Comparison of ENCODE assay signal across 11 cellular contexts in the genomic region with DNA sequence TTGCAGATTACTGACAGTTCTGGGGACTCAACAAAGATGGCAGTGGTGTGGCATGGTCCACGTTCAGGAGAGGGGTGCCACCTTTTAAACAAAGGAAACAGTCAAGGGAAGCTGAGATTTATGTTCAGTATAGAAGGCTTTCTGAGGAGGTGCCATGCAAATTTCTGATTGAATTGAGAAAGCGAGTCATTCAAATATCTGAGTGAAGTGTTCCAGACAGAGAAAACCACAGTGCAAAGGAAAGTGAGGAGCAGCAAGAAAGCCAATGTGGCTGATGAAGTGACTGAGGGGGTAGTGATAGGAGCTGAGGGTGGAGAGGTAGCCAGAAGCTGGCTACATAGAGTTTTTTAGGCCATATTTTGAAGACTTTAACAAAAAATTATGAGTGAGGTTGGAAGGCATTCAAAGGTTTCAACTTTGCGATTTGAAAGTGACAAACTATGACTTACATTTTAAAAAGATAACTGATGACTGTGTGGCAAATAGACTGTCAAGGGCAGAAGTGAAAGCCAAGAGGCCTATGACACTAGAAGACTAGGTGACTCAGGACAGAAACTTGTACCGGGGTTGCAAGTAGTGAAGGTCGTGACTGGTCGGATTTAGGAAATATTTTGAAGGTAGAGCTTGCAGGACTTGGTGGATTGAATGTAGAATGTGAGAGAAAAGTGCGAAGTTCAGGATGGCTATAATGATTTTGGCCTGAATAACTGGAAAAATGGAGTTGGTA. TPM values are rescaled to one million over a fixed set of nuclear protein-coding genes. Genes with fewer than 3 reads are reported as not detected.
A peak's percentile ranks its signal among the peaks of the same experiment; 100 is the strongest.
DNase-seq lines count a peak whose midpoint lies in the region; ATAC-seq, FAIRE-seq and TF ChIP-seq lines count a peak whose summit lies in the region.
"Not testable (repeated sequence)": the region's sequence is repeated elsewhere in the genome, so short reads cannot be mapped to it uniquely, and the experiment has no call there.
"Had no signal": no experiment of that assay in that cellular context is flagged by ENCODE, and none has a peak within 500 bp of the region (broad histone marks: within the 10 kb centered on the region; RNA-seq: fewer than 3 reads in every experiment).

No MANE protein-coding gene starts in this region.

- TF ChIP-seq POLR2A in K562 (conservative IDR thresholded peaks at IDR 0.05) = not testable (repeated sequence)

- CTCF ChIA-PET in activated CD4-positive, alpha-beta T cell treated with anti-CD3 and anti-CD28 coated beads for 36 hours (lab: Charles Lee); K562 (lab: Yijun Ruan, JAX; ENCODE audit: low intra/inter-chr PET ratio): not testable (repeated sequence)

- H3K9me3 ChIP-seq in K562 (replicated peaks; ENCODE audit: control insufficient read depth, insufficient read depth, low read depth, low read length) = not testable (repeated sequence)

- not testable (repeated sequence) for TF ChIP-seq CTCF in K562 (IDR thresholded peaks at IDR 0.05 in 2 of 3, conservative IDR thresholded peaks at IDR 0.05 in 1 of 3; ENCODE audit: insufficient read depth in 2 of 3, low read depth in 1 of 3, low read length in 3 of 3)

- not testable (repeated sequence) for H3K27ac ChIP-seq in K562 (ENCODE audit: extremely low read depth, low read depth, low read length)

- not testable (repeated sequence) for BruUV-seq in K562 (replicated peaks; lab: Mats Ljungman, UMichigan)

- H3K27me3 Mint-ChIP-seq in activated CD4-positive, alpha-beta T cell treated with anti-CD3 and anti-CD28 coated beads for 36 hours = peaks cover 17% of the 10 kb centered on the region
- H3K27me3 Mint-ChIP-seq in activated T-helper 2 cell treated with anti-CD3 and anti-CD28 coated beads, Interferon-gamma antibody, Interleukin-2, Interleukin-4, amounts not matched to agents 10 μg/mL and 5 μg/mL and 100 μg/mL, durations not matched to agents 14 hours and 24 hours and 36 hours (ENCODE audit: low read depth) = not testable (repeated sequence)

- H4K20me1 ChIP-seq in K562 (replicated peaks; ENCODE audit: control insufficient read depth, insufficient read depth, low read length) = not testable (repeated sequence)

- H3K9ac ChIP-seq in K562 (ENCODE audit: insufficient read depth in 1 of 2, low read depth in 2 of 2, low read length in 2 of 2) = not testable (repeated sequence)

- H3K36me3 Mint-ChIP-seq in activated CD4-positive, alpha-beta T cell treated with anti-CD3 and anti-CD28 coated beads for 36 hours (ENCODE audit: low read depth); activated T-helper 2 cell treated with anti-CD3 and anti-CD28 coated beads, Interferon-gamma antibody, Interleukin-2, Interleukin-4, amounts not matched to agents 10 μg/mL and 5 μg/mL and 100 μg/mL, durations not matched to agents 14 hours and 24 hours and 36 hours (ENCODE audit: low read depth): not testable (repeated sequence)

- 0% methylated on average over 7 of the region's 7 CpGs for WGBS in K562 (ENCODE audit: insufficient coverage, low coverage, missing lambda C conversion rate)

- H3K27ac Mint-ChIP-seq in activated CD4-positive, alpha-beta T cell treated with anti-CD3 and anti-CD28 coated beads for 36 hours = peak overlapping the region; percentile 77
- H3K27ac Mint-ChIP-seq in activated T-helper 2 cell treated with anti-CD3 and anti-CD28 coated beads, Interferon-gamma antibody, Interleukin-2, Interleukin-4, amounts not matched to agents 10 μg/mL and 5 μg/mL and 100 μg/mL, durations not matched to agents 14 hours and 24 hours and 36 hours = peak overlapping the region; percentile 74

- TF ChIP-seq RAD21 in K562 (CRISPR knock-in tag; conservative IDR thresholded peaks at IDR 0.05 in 1 of 2, IDR thresholded peaks at IDR 0.05 in 1 of 2) = not testable (repeated sequence)

- ATAC-seq in GM18520 (IDR thresholded peaks at IDR 0.05; ENCODE audit: unreplicated experiment) (peak; percentile 82), GM21528 (IDR thresholded peaks at IDR 0.05; ENCODE audit: low FRiP score, unreplicated experiment) (peak; percentile 72), HG02798 (IDR thresholded peaks at IDR 0.05; ENCODE audit: poor library complexity, unreplicated experiment) (peak; percentile 86), HG03439 (IDR thresholded peaks at IDR 0.05; ENCODE audit: unreplicated experiment) (peak; percentile 90)
- ATAC-seq in activated CD4-positive, alpha-beta T cell treated with anti-CD3 and anti-CD28 coated beads for 36 hours = peak; percentile 96
- ATAC-seq in K562 = not testable (repeated sequence)

- intact Hi-C loops in activated CD4-positive, alpha-beta T cell treated with anti-CD3 and anti-CD28 coated beads for 36 hours (cut with DNase I, micrococcal nuclease); activated T-helper 2 cell treated with anti-CD3 and anti-CD28 coated beads, Interferon-gamma antibody, Interleukin-2, Interleukin-4, amounts not matched to agents 10 μg/mL and 5 μg/mL and 100 μg/mL, durations not matched to agents 14 hours and 24 hours and 36 hours (cut with micrococcal nuclease); K562 (cut with micrococcal nuclease): not testable (repeated sequence)

- not testable (repeated sequence) for H3K4me1 ChIP-seq in K562 (replicated peaks in 1 of 2; ENCODE audit: control insufficient read depth in 2 of 2, insufficient read depth in 2 of 2, low read length in 2 of 2)

- H2AFZ ChIP-seq in K562 (ENCODE audit: low read depth, low read length) = not testable (repeated sequence)

- H3K4me3 ChIP-seq in K562 = not testable (repeated sequence)

- peaks cover 11% of the 10 kb centered on the region for H3K4me1 Mint-ChIP-seq in activated CD4-positive, alpha-beta T cell treated with anti-CD3 and anti-CD28 coated beads for 36 hours
- H3K4me1 Mint-ChIP-seq in activated T-helper 2 cell treated with anti-CD3 and anti-CD28 coated beads, Interferon-gamma antibody, Interleukin-2, Interleukin-4, amounts not matched to agents 10 μg/mL and 5 μg/mL and 100 μg/mL, durations not matched to agents 14 hours and 24 hours and 36 hours (ENCODE audit: low read depth) = not testable (repeated sequence)

- not testable (repeated sequence) for H3K9me1 ChIP-seq in K562 (ENCODE audit: control insufficient read depth, insufficient read depth, low read length)

- peak; percentile 30 for DNase-seq in activated CD4-positive, alpha-beta T cell treated with anti-CD3 and anti-CD28 coated beads for 36 hours
- DNase-seq in activated T-helper 2 cell treated with anti-CD3 and anti-CD28 coated beads, Interferon-gamma antibody, Interleukin-2, Interleukin-4, amounts not matched to agents 10 μg/mL and 5 μg/mL and 100 μg/mL, durations not matched to agents 14 hours and 24 hours and 36 hours (ENCODE audit: low spot score); K562 (ENCODE audit: extremely low read depth in 1 of 4, low spot score in 3 of 4): not testable (repeated sequence)

- FAIRE-seq in K562 (lab: Jason Lieb, UNC) = peak; percentile 26

- peaks cover 6 to 20% of the 10 kb centered on the region in 2 experiments; a peak in 4 of 5 replicates for H3K27me3 ChIP-seq in K562 (ENCODE audit: control insufficient read depth in 2 of 2, insufficient read depth in 2 of 2, low read length in 2 of 2)

- not testable (repeated sequence) for H3K36me3 ChIP-seq in K562 (ENCODE audit: control insufficient read depth, insufficient read depth, low read length)

- not testable (repeated sequence) for H3K9me3 Mint-ChIP-seq in activated CD4-positive, alpha-beta T cell treated with anti-CD3 and anti-CD28 coated beads for 36 hours (ENCODE audit: low read depth); activated T-helper 2 cell treated with anti-CD3 and anti-CD28 coated beads, Interferon-gamma antibody, Interleukin-2, Interleukin-4, amounts not matched to agents 10 μg/mL and 5 μg/mL and 100 μg/mL, durations not matched to agents 14 hours and 24 hours and 36 hours

- H3K4me2 ChIP-seq in K562 (ENCODE audit: insufficient read depth, low read length) = not testable (repeated sequence)

- not testable (repeated sequence) for H3K4me3 Mint-ChIP-seq in activated CD4-positive, alpha-beta T cell treated with anti-CD3 and anti-CD28 coated beads for 36 hours; activated T-helper 2 cell treated with anti-CD3 and anti-CD28 coated beads, Interferon-gamma antibody, Interleukin-2, Interleukin-4, amounts not matched to agents 10 μg/mL and 5 μg/mL and 100 μg/mL, durations not matched to agents 14 hours and 24 hours and 36 hours (ENCODE audit: low read depth)

- not testable (repeated sequence) for H3K79me2 ChIP-seq in K562 (ENCODE audit: control insufficient read depth, insufficient read depth, low read length)

- in situ Hi-C loops in K562 (cut with MboI) = not testable (repeated sequence)

- POLR2A ChIA-PET in activated CD4-positive, alpha-beta T cell treated with anti-CD3 and anti-CD28 coated beads for 36 hours (lab: Charles Lee); K562 (lab: Yijun Ruan, JAX): not testable (repeated sequence)

- not testable (repeated sequence) for TF ChIP-seq EP300 in K562 (IDR thresholded peaks at IDR 0.05; ENCODE audit: low read length)

RNA-seq across cellular contexts. Expression of gene TUBA3D, which starts 35.0 kb away (rescaled TPM):
- total RNA-seq in activated CD4-positive, alpha-beta T cell treated with anti-CD3 and anti-CD28 coated beads for 36 hours = not detected
- not detected in 2 replicates for total RNA-seq in activated T-helper 2 cell treated with anti-CD3 and anti-CD28 coated beads, Interferon-gamma antibody, Interleukin-2, Interleukin-4, amounts not matched to agents 10 μg/mL and 5 μg/mL and 100 μg/mL, durations not matched to agents 14 hours and 24 hours and 36 hours
- not detected in 2 replicates for total RNA-seq in K562 (2011; cell fraction: chromatin; rRNA removed; ENCODE audit: low replicate concordance)
- not detected in 2 replicates for total RNA-seq in K562 (2011; cell fraction: nucleolus; rRNA removed)
- total RNA-seq in K562 (2011; cell fraction: nucleoplasm; rRNA removed) = not detected in 2 replicates
- total RNA-seq in K562 (2014; rRNA removed) (not detected in 2 replicates), K562 (2014; rRNA removed; fragmentation: Illumina TruSeq; extraction: Trizol) (not detected in 2 replicates), K562 (2015; rRNA removed; fragmentation: Illumina TruSeq; extraction: Trizol) (not detected in 2 replicates), K562 (2021) (not detected in 2 replicates)
- polyA plus RNA-seq in K562 (2011; rRNA removed) (0.14 TPM in 1 of 2 replicates, not detected in the other), K562 (2014; fragmentation: Illumina TruSeq; extraction: Trizol) (not detected in 2 replicates), K562 (2014; fragmentation: Nextera tagmentation; extraction: Ambion mirVana) (not detected), K562 (2014; rRNA removed) (not detected in 2 replicates)
- 0.43 TPM in 1 of 2 replicates, not detected in the other for polyA plus RNA-seq in K562 (2011; cell fraction: cytosol; rRNA removed)
- 0.07 TPM in 1 of 2 replicates, not detected in the other for polyA plus RNA-seq in K562 (2011; cell fraction: nucleus; rRNA removed)
- polyA plus RNA-seq in K562 (2012) = 0.20 and 0.44 TPM in 2 replicates
- polyA minus RNA-seq in K562 (2011; rRNA and poly(A)+ RNA removed) = not detected in 2 replicates
- not detected in 2 replicates for polyA minus RNA-seq in K562 (2011; cell fraction: cytosol; rRNA and poly(A)+ RNA removed)
- not detected in 2 replicates for polyA minus RNA-seq in K562 (2011; cell fraction: nucleus; rRNA and poly(A)+ RNA removed)
- total RNA-seq: Caco-2, HT-29, NCI-H460 had no signal
- polyA plus RNA-seq: IgD-negative memory B cell had no signal

RNA-seq across cellular contexts. Expression of gene MZT2A, which starts 51.3 kb away (rescaled TPM):
- 100 to 1,000 TPM in 1 of 2 experiments, 10 to 100 TPM in 1; 69.9 to 110 TPM for total RNA-seq in activated CD4-positive, alpha-beta T cell treated with anti-CD3 and anti-CD28 coated beads for 36 hours
- total RNA-seq in activated T-helper 2 cell treated with anti-CD3 and anti-CD28 coated beads, Interferon-gamma antibody, Interleukin-2, Interleukin-4, amounts not matched to agents 10 μg/mL and 5 μg/mL and 100 μg/mL, durations not matched to agents 14 hours and 24 hours and 36 hours = 124 and 130 TPM in 2 replicates
- total RNA-seq in K562 (2011; cell fraction: chromatin; rRNA removed; ENCODE audit: low replicate concordance) = 25.8 and 78.6 TPM in 2 replicates
- total RNA-seq in K562 (2011; cell fraction: nucleolus; rRNA removed) = 83.4 and 85.7 TPM in 2 replicates
- 47.7 and 51.6 TPM in 2 replicates for total RNA-seq in K562 (2011; cell fraction: nucleoplasm; rRNA removed)
- total RNA-seq in K562 (2014; rRNA removed) = 355 and 449 TPM in 2 replicates
- 14.0 and 16.2 TPM in 2 replicates for total RNA-seq in K562 (2014; rRNA removed; fragmentation: Illumina TruSeq; extraction: Trizol)
- total RNA-seq in K562 (2015; rRNA removed; fragmentation: Illumina TruSeq; extraction: Trizol) = 101 and 116 TPM in 2 replicates
- 261 and 263 TPM in 2 replicates for total RNA-seq in K562 (2021)
- polyA plus RNA-seq in K562 (2011; rRNA removed) = 124 and 159 TPM in 2 replicates
- 129 and 471 TPM in 2 replicates for polyA plus RNA-seq in K562 (2011; cell fraction: cytosol; rRNA removed)
- polyA plus RNA-seq in K562 (2011; cell fraction: nucleus; rRNA removed) = 79.8 and 83.1 TPM in 2 replicates
- 211 and 226 TPM in 2 replicates for polyA plus RNA-seq in K562 (2012)
- 12.3 and 61.7 TPM in 2 replicates for polyA plus RNA-seq in K562 (2014; fragmentation: Illumina TruSeq; extraction: Trizol)
- polyA plus RNA-seq in K562 (2014; fragmentation: Nextera tagmentation; extraction: Ambion mirVana) = 10 to 100 TPM in 1 of 2 experiments, 1 to 10 TPM in 1; 5.8 to 10.8 TPM
- polyA plus RNA-seq in K562 (2014; rRNA removed) = 313 and 341 TPM in 2 replicates
- 11.0 and 12.8 TPM in 2 replicates for polyA minus RNA-seq in K562 (2011; rRNA and poly(A)+ RNA removed)
- 40.8 and 54.0 TPM in 2 replicates for polyA minus RNA-seq in K562 (2011; cell fraction: cytosol; rRNA and poly(A)+ RNA removed)
- polyA minus RNA-seq in K562 (2011; cell fraction: nucleus; rRNA and poly(A)+ RNA removed) = 29.5 and 33.0 TPM in 2 replicates
